25 cellular contexts compared by ENCODE assay signal in genomic region chr20:24611360-24612140, GRCh38.
DNase-seq lines count a peak whose midpoint lies in the region; ATAC-seq and TF ChIP-seq lines count a peak whose summit lies in the region.
"Had no signal": no experiment of that assay in that cellular context is flagged by ENCODE, and none has a peak within 500 bp of the region (broad histone marks: within the 10 kb centered on the region; RNA-seq: fewer than 3 reads in every experiment).

No MANE protein-coding gene starts in this region.

- peak; percentile 44 for ATAC-seq in Right ventricle myocardium inferior
- no peak for ATAC-seq in HG03442 (IDR thresholded peaks at IDR 0.05; ENCODE audit: unreplicated experiment)

- H3K4me2 ChIP-seq in H9 (ENCODE audit: insufficient read depth, insufficient read length, low read length) = no peak overlapping the region
- H3K4me2 ChIP-seq: PC-9 had no signal

- TF ChIP-seq EP300 in esophagus muscularis mucosa (IDR thresholded peaks at IDR 0.05) = no peak

- H3K9me3 Mint-ChIP-seq in H9 = no peaks in the 10 kb centered on the region

- WGBS in H9 (ENCODE audit: extremely low coverage, insufficient read length, low lambda C conversion rate) = no CpG with 5 or more reads among the region's 5 CpGs
- WGBS in esophagus muscularis mucosa = 89% methylated on average over 5 of the region's 5 CpGs

- H2BK15ac ChIP-seq in H9 (ENCODE audit: low read depth, low read length) = no peak overlapping the region

- no peaks in the 10 kb centered on the region for H3K36me3 ChIP-seq in esophagus muscularis mucosa
- H3K36me3 ChIP-seq: BE2C, HAP-1 had no signal

- H3K4me1 ChIP-seq in H9 (ENCODE audit: insufficient read depth, low read length) (peaks cover 6% of the 10 kb centered on the region; the same call in 1 of the 2 replicates), esophagus muscularis mucosa (peaks cover 0 to 3% (median 0%) of the 10 kb centered on the region in 4 donors)
- H3K4me1 ChIP-seq: BE2C, HAP-1 had no signal

- H3K9me3 ChIP-seq in H9 (ENCODE audit: control insufficient read depth, low read depth, low read length) (no peaks in the 10 kb centered on the region), esophagus muscularis mucosa (no peaks in the 10 kb centered on the region)
- H3K9me3 ChIP-seq: BE2C, HAP-1 had no signal

- no peak overlapping the region for H3T11ph ChIP-seq in H9 (ENCODE audit: low read length)

- no peak for DNase-seq in Right ventricle myocardium inferior (ENCODE audit: missing footprints)
- DNase-seq in cardiac septum (ENCODE audit: low spot score) = no peak
- no peak for DNase-seq in H9
- peak; percentile 82 for DNase-seq in esophagus muscularis mucosa (ENCODE audit: extremely low spot score)
- DNase-seq in substantia nigra (lab: John Stamatoyannopoulos, UW) = no peak
- no peak for DNase-seq in cortex of kidney (lab: John Stamatoyannopoulos, UW)
- DNase-seq: ACHN; BE2C; CD4-positive, CD25-positive, alpha-beta regulatory T cell; DMS153; IMR-90; KG1; MM.1S; NCI-H1694; NCI-H2029 treated with DMSO at 0.1 percent for 48 hours; NCI-H446 treated with DMSO at 0.1 percent for 48 hours; NCI-H526; NCI-H82; NK-92 treated with Interleukin-12 subunit alpha and Interleukin-12 subunit beta, amount 100 ng/mL, for 24 hours; PC-9; SHP77 treated with DMSO at 0.1 percent for 48 hours had no signal

- H2BK5ac ChIP-seq in H9 (ENCODE audit: insufficient read length, low read length) = no peak overlapping the region

- no peak overlapping the region for H4K5ac ChIP-seq in H9 (ENCODE audit: insufficient read length, low read depth, low read length)

- no peaks in the 10 kb centered on the region for H3K79me1 ChIP-seq in H9 (ENCODE audit: insufficient read depth, low read depth, low read length, poor library complexity, severe bottlenecking)

- H3K4ac ChIP-seq in H9 (ENCODE audit: low read depth, low read length) = no peak overlapping the region

- TF ChIP-seq CTCF in H9 (conservative IDR thresholded peaks at IDR 0.05) (no peak), esophagus muscularis mucosa (IDR thresholded peaks at IDR 0.05) (no peak)

- no peak overlapping the region for H3K14ac ChIP-seq in H9 (ENCODE audit: insufficient read depth, low read length)

- H3K27ac ChIP-seq in H9 (ENCODE audit: insufficient read length, low read depth, low read length) = no peak overlapping the region
- H3K27ac ChIP-seq in esophagus muscularis mucosa (replicated peaks in 1 of 4) = no peak overlapping the region
- H3K27ac ChIP-seq in substantia nigra (ENCODE audit: low read depth, low read length, poor library complexity, severe bottlenecking) = peak overlapping the region; percentile 16
- H3K27ac ChIP-seq: 22Rv1, PC-9, SK-N-MC had no signal

- no peak for TF ChIP-seq POLR2A in esophagus muscularis mucosa (IDR thresholded peaks at IDR 0.05; ENCODE audit: low read depth)

- H3K9ac ChIP-seq in H9 (ENCODE audit: extremely low read depth, insufficient read length, low read length) = no peak overlapping the region

- H3K27me3 Mint-ChIP-seq in H9 (ENCODE audit: low read depth) = no peaks in the 10 kb centered on the region; the same call in none of the 2 replicates

- H3K23me2 ChIP-seq in H9 (ENCODE audit: insufficient read length, low read depth, low read length, poor library complexity, severe bottlenecking) = no peaks in the 10 kb centered on the region

- no peak overlapping the region for H2BK20ac ChIP-seq in H9 (ENCODE audit: low read depth, low read length, poor library complexity, severe bottlenecking)

- no peak overlapping the region for H2BK12ac ChIP-seq in H9 (ENCODE audit: insufficient read length, low read depth, low read length)

- intact Hi-C loops in Right ventricle myocardium inferior (cut with DNase I) (no loop called here), cardiac septum (cut with DNase I) (loop anchor here (10.0 kb wide), 1 partner anchor 107 kb away; no protein-coding TSS in a partner anchor), esophagus muscularis mucosa (cut with DNase I) (no loop called here)

- H3K18ac ChIP-seq in H9 (ENCODE audit: insufficient read length, low read depth, low read length) = no peak overlapping the region

- H3K23ac ChIP-seq in H9 (ENCODE audit: insufficient read length, low read depth, low read length) = no peak overlapping the region

- H3K4me3 ChIP-seq in esophagus muscularis mucosa = no peak overlapping the region
- H3K4me3 ChIP-seq: HAP-1, PC-9, SK-N-MC had no signal

- no peaks in the 10 kb centered on the region for H4K20me1 ChIP-seq in H9 (ENCODE audit: control insufficient read depth, insufficient read depth, insufficient read length)

- H3K36me3 Mint-ChIP-seq in H9 (ENCODE audit: insufficient read depth in 1 of 3, low read depth in 3 of 3) = peaks cover 0 to 2% (median 0%) of the 10 kb centered on the region in 3 experiments; a peak in 2 of 7 replicates
- H3K36me3 Mint-ChIP-seq: CD4-positive, CD25-positive, alpha-beta regulatory T cell had no signal

- peak overlapping the region; percentile 12 to 76 (median 48); a peak in 2 of 7 replicates for H3K27ac Mint-ChIP-seq in H9
- H3K27ac Mint-ChIP-seq: CD4-positive, CD25-positive, alpha-beta regulatory T cell had no signal

- H3K27me3 ChIP-seq in H9 (ENCODE audit: insufficient read depth, low read length) (no peaks in the 10 kb centered on the region), esophagus muscularis mucosa (peaks cover 0 to 19% (median 0%) of the 10 kb centered on the region in 4 donors)
- H3K27me3 ChIP-seq: BE2C had no signal

- H3K79me2 ChIP-seq in H9 (ENCODE audit: insufficient read depth, low read length) = no peaks in the 10 kb centered on the region

- peaks cover 16 to 21% of the 10 kb centered on the region in 2 experiments for H3K4me1 Mint-ChIP-seq in H9
- H3K4me1 Mint-ChIP-seq: CD4-positive, CD25-positive, alpha-beta regulatory T cell had no signal

- no peak overlapping the region for H4K8ac ChIP-seq in H9 (replicated peaks; ENCODE audit: insufficient read length, low read depth, low read length)

- no peak overlapping the region for H2AK5ac ChIP-seq in H9 (ENCODE audit: insufficient read length, low read length)

- H2BK120ac ChIP-seq in H9 (ENCODE audit: low read depth, low read length, poor library complexity, severe bottlenecking) = no peak overlapping the region

- H3K4me3 Mint-ChIP-seq in H9 = no peak overlapping the region
- H3K4me3 Mint-ChIP-seq: CD4-positive, CD25-positive, alpha-beta regulatory T cell had no signal

- H4K91ac ChIP-seq in H9 (ENCODE audit: insufficient read length, low read depth, low read length) = no peak overlapping the region

- no peak overlapping the region for H2AFZ ChIP-seq in H9 (ENCODE audit: low read length)
- H2AFZ ChIP-seq: PC-9 had no signal

- H3K56ac ChIP-seq in H9 (ENCODE audit: insufficient read length, low read depth, low read length) = no peak overlapping the region
